9 cellular contexts compared by ENCODE assay signal in genomic region chr16:4477966-4478365, GRCh38. TPM values are rescaled to one million over a fixed set of nuclear protein-coding genes. Genes with fewer than 3 reads are reported as not detected.
A peak's percentile ranks its signal among the peaks of the same experiment; 100 is the strongest.
DNase-seq lines count a peak whose midpoint lies in the region; ATAC-seq, FAIRE-seq and TF ChIP-seq lines count a peak whose summit lies in the region.
"Had no signal": no experiment of that assay in that cellular context is flagged by ENCODE, and none has a peak within 500 bp of the region (broad histone marks: within the 10 kb centered on the region; RNA-seq: fewer than 3 reads in every experiment).

No MANE protein-coding gene starts in this region.

- TF ChIP-seq CTCF in bronchial epithelial cell (IDR thresholded peaks at IDR 0.05; ENCODE audit: insufficient read depth, low read length, severe bottlenecking) (no peak), osteoblast (IDR thresholded peaks at IDR 0.05; ENCODE audit: extremely low read depth, low read depth, low read length) (peak; percentile 10), vagina (IDR thresholded peaks at IDR 0.05) (no peak)

- H3K9me3 ChIP-seq in osteoblast (ENCODE audit: low read depth, low read length) = no peaks in the 10 kb centered on the region
- H3K9me3 ChIP-seq in vagina = no peaks in the 10 kb centered on the region

- no peak overlapping the region for H2AFZ ChIP-seq in osteoblast (ENCODE audit: low read length)

- intact Hi-C loops in vagina (cut with DNase I) = no loop called here

- H4K20me1 ChIP-seq in osteoblast (ENCODE audit: insufficient read depth, low read length) = peaks cover 15% of the 10 kb centered on the region

- H3K4me1 ChIP-seq in osteoblast (ENCODE audit: insufficient read depth, low read length) (peaks cover 20% of the 10 kb centered on the region), vagina (peaks cover 36% of the 10 kb centered on the region)

- H3K4me3 ChIP-seq in bronchial epithelial cell (ENCODE audit: low read depth, low read length) (no peak overlapping the region), osteoblast (ENCODE audit: insufficient read depth, low read length) (no peak overlapping the region), vagina (no peak overlapping the region)

- peak; percentile 84 for FAIRE-seq in bronchial epithelial cell (lab: Jason Lieb, UNC)
- FAIRE-seq: TTC549 had no signal

- H3K4me2 ChIP-seq in osteoblast (ENCODE audit: insufficient read depth, low read length) = peak overlapping the region; percentile 76

- no peaks in the 10 kb centered on the region for H3K27me3 ChIP-seq in bronchial epithelial cell (ENCODE audit: control insufficient read depth, insufficient read depth, low read length)
- H3K27me3 ChIP-seq in osteoblast (ENCODE audit: insufficient read depth, low read length) = no peaks in the 10 kb centered on the region
- H3K27me3 ChIP-seq in vagina = no peaks in the 10 kb centered on the region

- H3K36me3 ChIP-seq in bronchial epithelial cell (ENCODE audit: control insufficient read depth, insufficient read depth, low read length) (no peaks in the 10 kb centered on the region), osteoblast (ENCODE audit: insufficient read depth, low read length) (peaks cover 4% of the 10 kb centered on the region), vagina (no peaks in the 10 kb centered on the region)

- ATAC-seq in GM19328 (IDR thresholded peaks at IDR 0.05; ENCODE audit: unreplicated experiment) = no peak

- no peak for TF ChIP-seq POLR2A in vagina (IDR thresholded peaks at IDR 0.05)

- H3K79me2 ChIP-seq in osteoblast (ENCODE audit: insufficient read depth, low read length) = peaks cover 62% of the 10 kb centered on the region

- H3K27ac ChIP-seq in osteoblast (ENCODE audit: low read depth, low read length) = no peak overlapping the region
- no peak overlapping the region for H3K27ac ChIP-seq in vagina

- DNase-seq in NCI-H345 (lab: John Stamatoyannopoulos, UW) (peak; percentile 27), NCI-H345 treated with DMSO at 0.1 percent for 48 hours (lab: John Stamatoyannopoulos, UW; ENCODE audit: unreplicated experiment) (no peak), NCI-H2029 (lab: John Stamatoyannopoulos, UW) (peak; percentile 40), bronchial epithelial cell (ENCODE audit: low read depth) (peak; percentile 99), osteoblast (ENCODE audit: insufficient read length, low spot score, missing footprints) (peak; percentile 93), NCI-H1092 (lab: John Stamatoyannopoulos, UW) (no peak), vagina (ENCODE audit: extremely low spot score in 2 of 2) (no peak)

RNA-seq across cellular contexts. Expression of gene HMOX2, which starts 1.8 kb away (rescaled TPM):
- 66.1 and 92.7 TPM in 2 replicates for total RNA-seq in bronchial epithelial cell
- total RNA-seq in osteoblast = 39.4 and 44.5 TPM in 2 replicates
- 52.8 TPM for total RNA-seq in vagina

RNA-seq across cellular contexts. Expression of gene NMRAL1, which starts 3.5 kb away (rescaled TPM):
- total RNA-seq in bronchial epithelial cell = 62.7 and 69.4 TPM in 2 replicates
- total RNA-seq in osteoblast = 71.0 and 90.5 TPM in 2 replicates
- total RNA-seq in vagina = 35.6 TPM

RNA-seq across cellular contexts. Expression of gene DNAJA3, which starts 52.3 kb away (rescaled TPM):
- total RNA-seq in bronchial epithelial cell (62.9 and 74.8 TPM in 2 replicates), osteoblast (30.0 and 30.9 TPM in 2 replicates), vagina (33.6 TPM)

Comparison
In these comparisons a context has a peak if more than half of its experiments do, and no peak if none do; other contexts are left out.
1. DNase-seq: peak in NCI-H345 (single experiment), NCI-H2029 (single experiment), bronchial epithelial cell (single experiment) and osteoblast (single experiment); none in NCI-H345 treated with DMSO at 0.1 percent for 48 hours (single experiment), NCI-H1092 (single experiment) and vagina (0 of 2).